7 cellular contexts compared by ENCODE assay signal in the genomic region with DNA sequence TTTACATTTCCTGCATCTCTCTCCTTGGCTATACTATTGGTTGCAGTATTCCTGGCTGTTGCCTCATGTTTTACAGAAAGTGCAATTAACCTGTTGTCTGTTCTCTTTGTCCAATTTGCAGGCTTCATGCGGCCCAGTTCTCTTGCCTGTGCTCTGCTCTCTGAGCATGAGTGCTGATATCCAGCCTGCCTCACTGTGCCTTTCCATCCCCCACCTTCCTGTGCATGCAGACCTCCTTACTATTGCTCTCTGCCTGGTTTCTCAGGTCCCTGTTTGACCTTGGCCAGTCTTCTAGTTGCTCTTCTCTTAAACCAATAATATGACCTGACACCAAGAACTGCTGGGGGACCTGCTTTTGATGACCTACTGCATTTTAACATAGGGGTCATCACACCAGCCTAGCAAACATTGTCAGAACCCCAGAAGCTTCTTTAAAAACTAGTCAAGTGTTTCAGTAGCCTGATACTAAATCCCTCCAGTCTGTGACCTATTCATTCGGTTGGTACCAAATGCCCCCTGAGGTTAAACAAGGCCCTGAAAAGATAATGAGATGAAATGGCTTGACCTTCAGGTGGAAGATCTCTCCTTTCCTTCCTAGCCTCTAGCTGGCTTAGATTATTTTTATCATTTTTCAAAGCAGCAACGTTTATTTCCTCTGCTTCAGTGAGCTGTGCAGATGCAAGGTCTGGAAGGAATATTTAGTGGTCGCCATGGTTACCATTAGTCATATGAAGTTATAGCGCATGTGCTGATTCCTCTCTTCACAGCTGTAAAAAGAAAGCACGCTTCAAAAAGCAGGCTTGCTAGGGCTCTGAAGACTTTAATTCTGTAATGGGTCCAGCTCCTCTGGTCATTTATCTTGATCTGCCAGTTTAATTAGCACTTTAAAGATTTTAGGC.
DNase-seq lines count a peak whose midpoint lies in the region; ATAC-seq and TF ChIP-seq lines count a peak whose summit lies in the region.

No MANE protein-coding gene starts in this region.

- H3K4me3 Mint-ChIP-seq in brain: peak overlapping the region in 3 of 5 experiments; percentile 8 to 52 (median 36)
- H3K4me3 Mint-ChIP-seq in type B pancreatic cell: no peak overlapping the region

- ATAC-seq in GM18511 (IDR thresholded peaks at IDR 0.05; ENCODE audit: unreplicated experiment): peak; percentile 73
- no peak for ATAC-seq in GM21576 (IDR thresholded peaks at IDR 0.05; ENCODE audit: unreplicated experiment)
- no peak for ATAC-seq in GM21717 (IDR thresholded peaks at IDR 0.05; ENCODE audit: unreplicated experiment)

- peaks cover 96% of the 10 kb centered on the region for H3K4me1 Mint-ChIP-seq in brain
- peaks cover 51% of the 10 kb centered on the region for H3K4me1 Mint-ChIP-seq in type B pancreatic cell (ENCODE audit: unreplicated experiment)

- H3K36me3 Mint-ChIP-seq in brain: no peaks in the 10 kb centered on the region
- peaks cover 4% of the 10 kb centered on the region for H3K36me3 Mint-ChIP-seq in type B pancreatic cell

- peaks cover 3% of the 10 kb centered on the region for H3K27me3 Mint-ChIP-seq in brain
- no peaks in the 10 kb centered on the region for H3K27me3 Mint-ChIP-seq in type B pancreatic cell

- H3K27ac Mint-ChIP-seq in brain: peak overlapping the region; percentile 53 to 97 (median 81)
- peak overlapping the region; percentile 52 for H3K27ac Mint-ChIP-seq in type B pancreatic cell

- peak in 1 of 2 experiments; percentile 2 for TF ChIP-seq CTCF in brain (conservative IDR thresholded peaks at IDR 0.05)
- TF ChIP-seq CTCF in type B pancreatic cell (conservative IDR thresholded peaks at IDR 0.05): no peak

- no peaks in the 10 kb centered on the region for H3K9me3 Mint-ChIP-seq in brain
- no peaks in the 10 kb centered on the region for H3K9me3 Mint-ChIP-seq in type B pancreatic cell

- peak; percentile 79 for DNase-seq in HT-29 (ENCODE audit: low spot score)
- DNase-seq in left kidney (ENCODE audit: low read depth, low spot score): peak; percentile 89
- no peak for DNase-seq in type B pancreatic cell (ENCODE audit: extremely low spot score, unreplicated experiment)
